In the genomic region with DNA sequence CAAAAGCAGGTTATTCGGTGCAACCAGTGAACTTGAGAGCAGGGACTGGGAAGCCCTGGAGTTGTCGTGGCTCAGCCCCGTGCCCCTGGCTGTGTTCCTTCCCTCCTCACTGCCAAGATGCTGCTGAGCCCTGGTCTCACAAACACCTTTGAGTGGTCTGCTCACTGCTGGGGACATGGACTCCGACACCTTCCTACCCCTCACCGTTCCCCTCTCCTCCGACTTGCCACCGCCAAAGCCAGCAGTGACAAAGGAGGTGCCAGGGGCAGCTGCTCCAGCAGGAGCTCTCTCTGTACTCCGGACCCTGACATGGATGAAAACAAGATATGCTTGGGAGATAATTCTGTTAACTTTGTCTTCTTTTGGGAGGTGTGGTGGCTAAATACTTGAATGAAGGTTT, we compare ENCODE assay signal across 24 cellular contexts. TPM values are rescaled to one million over a fixed set of nuclear protein-coding genes. Genes with fewer than 3 reads are reported as not detected.
"Had no signal": no experiment of that assay in that cellular context is flagged by ENCODE, and none has a peak within 500 bp of the region (broad histone marks: within the 10 kb centered on the region; RNA-seq: fewer than 3 reads in every experiment).

No MANE protein-coding gene starts in this region.

- H3K4me1 Mint-ChIP-seq: IgD-negative memory B cell had no signal

- DNase-seq: Kasumi-1, MM.1S, NCI-H1092 treated with DMSO at 0.1 percent for 48 hours, NCI-H1436, NCI-H187, NCI-H2029, NCI-H2081 treated with DMSO at 0.1 percent for 48 hours, NCI-H2171, NCI-H226, NCI-H446, NCI-H510A, NCI-H524 treated with DMSO at 0.1 percent for 48 hours, NCI-H69, NCI-H774, Right ventricle myocardium superior, RPMI8226, SIG-M5 had no signal

- H3K9me3 ChIP-seq: SJSA1 had no signal

- H3K4me2 ChIP-seq: KMS-11 had no signal

- ATAC-seq: K562 had no signal

- H3K4me3 ChIP-seq: K562, SJSA1, SK-N-MC had no signal

- H3K27ac Mint-ChIP-seq: IgD-negative memory B cell had no signal

- H3K4me3 Mint-ChIP-seq: IgD-negative memory B cell had no signal

- FAIRE-seq: K562, RCC 7860 had no signal

- H3K27me3 ChIP-seq: SJSA1 had no signal

- H3K27ac ChIP-seq: KMS-11, SJSA1, SK-N-MC had no signal

- H3K9ac ChIP-seq: KMS-11 had no signal

RNA-seq across cellular contexts. Expression of a gene that starts 54.7 kb away (rescaled TPM):
- total RNA-seq: HT1080 had no signal
- polyA plus RNA-seq: IgD-negative memory B cell, K562 had no signal
